8 cellular contexts compared by ENCODE assay signal in genomic region chr14:73058224-73058922, GRCh38. TPM values are rescaled to one million over a fixed set of nuclear protein-coding genes. Genes with fewer than 3 reads are reported as not detected.
DNase-seq lines count a peak whose midpoint lies in the region; ATAC-seq and TF ChIP-seq lines count a peak whose summit lies in the region.

TSS of gene RBM25 (plus strand) at chr14:73058534. CDS start at chr14:73071642, 13,108 bp downstream.

- H2BK12ac ChIP-seq in mesenchymal stem cell (ENCODE audit: low read length in 2 of 2) = no peak within 1 kb of the TSS

- peak; percentile 96 for ATAC-seq in GM21447 (IDR thresholded peaks at IDR 0.05; ENCODE audit: unreplicated experiment)
- peak; percentile 97 for ATAC-seq in activated CD8-positive, alpha-beta memory T cell treated with anti-CD3 and anti-CD28 coated beads, Interleukin-2, amount 10 ng/mL, durations not matched to agents 7 days and 5 days

- peak; percentile 96 for DNase-seq in D341Med (ENCODE audit: low spot score)
- peak; percentile 90 for DNase-seq in NT2/D1 (ENCODE audit: low read depth, low spot score)
- peak; percentile 98 for DNase-seq in activated CD8-positive, alpha-beta memory T cell treated with anti-CD3 and anti-CD28 coated beads, Interleukin-2, amount 10 ng/mL, durations not matched to agents 7 days and 5 days
- DNase-seq in endodermal cell = peak; percentile 99
- peak; percentile 100 for DNase-seq in mesenchymal stem cell
- DNase-seq in stimulated activated CD8-positive, alpha-beta memory T cell treated with anti-CD3 and anti-CD28 coated beads, Interleukin-12 subunit alpha, Interleukin-12 subunit beta, amount 100 ng/mL, for 4 hours (ENCODE audit: low read depth) = peak; percentile 89

- 0 to 1% methylated on average over 24 to 56 of the region's 57 CpGs for WGBS in endodermal cell (ENCODE audit: insufficient coverage in 1 of 2, insufficient read length in 1 of 2), 2 experiments
- WGBS in mesenchymal stem cell = under 1% methylated on average over 50 of the region's 57 CpGs

- H3K27me3 Mint-ChIP-seq in activated CD8-positive, alpha-beta memory T cell treated with anti-CD3 and anti-CD28 coated beads, Interleukin-2, amount 10 ng/mL, durations not matched to agents 7 days and 5 days = no peaks in the 10 kb centered on the region
- H3K27me3 Mint-ChIP-seq in endodermal cell (ENCODE audit: insufficient read depth) = no peaks in the 10 kb centered on the region

- H4K91ac ChIP-seq in mesenchymal stem cell (ENCODE audit: low read length) = peak within 1 kb of the TSS; percentile 80

- peak within 1 kb of the TSS; percentile 55 for H2AFZ ChIP-seq in mesenchymal stem cell (ENCODE audit: low read depth, low read length)

- CTCF ChIA-PET in activated CD8-positive, alpha-beta memory T cell treated with anti-CD3 and anti-CD28 coated beads, Interleukin-2, amount 10 ng/mL, durations not matched to agents 7 days and 5 days (lab: Charles Lee) = interaction anchor here (0.8 to 1.8 kb wide), 14 partner anchors 9 to 545 kb away, joined by 3 to 8 read pairs (median 3); partner anchors contain the start of genes DCAF4, PSEN1 and ZFYVE1

- peak within 1 kb of the TSS; percentile 21 for H2BK5ac ChIP-seq in mesenchymal stem cell (ENCODE audit: low read depth, low read length, poor library complexity, severe bottlenecking)

- no peak within 1 kb of the TSS for H3K27ac Mint-ChIP-seq in activated CD8-positive, alpha-beta memory T cell treated with anti-CD3 and anti-CD28 coated beads, Interleukin-2, amount 10 ng/mL, durations not matched to agents 7 days and 5 days
- no peak within 1 kb of the TSS for H3K27ac Mint-ChIP-seq in endodermal cell

- H3K4ac ChIP-seq in mesenchymal stem cell (ENCODE audit: low read depth in 1 of 2, low read length in 2 of 2) = peak within 1 kb of the TSS; percentile 82 to 88

- peak within 1 kb of the TSS; percentile 94 for H3K4me3 ChIP-seq in HUES6 (ENCODE audit: low read depth, low read length)
- peak within 1 kb of the TSS; percentile 95 for H3K4me3 ChIP-seq in NT2/D1 (ENCODE audit: insufficient read length, low read depth)
- peak within 1 kb of the TSS; percentile 96 for H3K4me3 ChIP-seq in endodermal cell (ENCODE audit: low read length)
- H3K4me3 ChIP-seq in mesenchymal stem cell (ENCODE audit: insufficient read depth in 1 of 2, low read depth in 1 of 2, low read length in 2 of 2) = peak within 1 kb of the TSS; percentile 69 to 94

- peaks cover 17% of the 10 kb centered on the region for H3K36me3 Mint-ChIP-seq in activated CD8-positive, alpha-beta memory T cell treated with anti-CD3 and anti-CD28 coated beads, Interleukin-2, amount 10 ng/mL, durations not matched to agents 7 days and 5 days
- H3K36me3 Mint-ChIP-seq in endodermal cell (ENCODE audit: low read depth) = peaks cover 24% of the 10 kb centered on the region

- H3K79me1 ChIP-seq in mesenchymal stem cell (replicated peaks; ENCODE audit: low read length, poor library complexity, severe bottlenecking) = peaks cover 1% of the 10 kb centered on the region

- peak within 1 kb of the TSS; percentile 76 for H3K4me2 ChIP-seq in mesenchymal stem cell (ENCODE audit: low read length, poor library complexity, severe bottlenecking)

- H3K36me3 ChIP-seq in HUES6 (ENCODE audit: control insufficient read depth, insufficient read depth, low read length) (peaks cover 13% of the 10 kb centered on the region), NT2/D1 (ENCODE audit: insufficient read depth, insufficient read length, low read length) (peaks cover 18% of the 10 kb centered on the region), endodermal cell (ENCODE audit: control insufficient read depth, insufficient read depth, low read length) (peaks cover 29% of the 10 kb centered on the region), mesenchymal stem cell (ENCODE audit: control insufficient read depth in 1 of 2, insufficient read depth in 2 of 2, low read depth in 1 of 2, low read length in 2 of 2) (peaks cover 1 to 3% of the 10 kb centered on the region in 2 experiments)

- H3K4me1 Mint-ChIP-seq in activated CD8-positive, alpha-beta memory T cell treated with anti-CD3 and anti-CD28 coated beads, Interleukin-2, amount 10 ng/mL, durations not matched to agents 7 days and 5 days = peaks cover 38% of the 10 kb centered on the region
- H3K4me1 Mint-ChIP-seq in endodermal cell = peaks cover 22% of the 10 kb centered on the region

- H3K14ac ChIP-seq in mesenchymal stem cell (ENCODE audit: low read length in 2 of 2) = peak within 1 kb of the TSS in 1 of 2 experiments; percentile 68

- H4K8ac ChIP-seq in mesenchymal stem cell (ENCODE audit: low read length) = peak within 1 kb of the TSS; percentile 76

- H3K27ac ChIP-seq in HUES6 (ENCODE audit: low read depth, low read length) (peak within 1 kb of the TSS; percentile 82), endodermal cell (ENCODE audit: low read depth, low read length) (peak within 1 kb of the TSS; percentile 94), mesenchymal stem cell (ENCODE audit: low read length, poor library complexity, severe bottlenecking) (peak within 1 kb of the TSS; percentile 96)

- no peaks in the 10 kb centered on the region for H3K9me3 Mint-ChIP-seq in activated CD8-positive, alpha-beta memory T cell treated with anti-CD3 and anti-CD28 coated beads, Interleukin-2, amount 10 ng/mL, durations not matched to agents 7 days and 5 days (ENCODE audit: low read depth)
- no peaks in the 10 kb centered on the region for H3K9me3 Mint-ChIP-seq in endodermal cell

- peak within 1 kb of the TSS; percentile 67 to 84 for H3K18ac ChIP-seq in mesenchymal stem cell (ENCODE audit: low read depth in 1 of 2, low read length in 2 of 2)

- H2BK15ac ChIP-seq in mesenchymal stem cell (ENCODE audit: low read depth, poor library complexity, severe bottlenecking) = no peak within 1 kb of the TSS

- TF ChIP-seq CTCF in endodermal cell (conservative IDR thresholded peaks at IDR 0.05) = no peak

- H3K9me3 ChIP-seq in HUES6 (ENCODE audit: control insufficient read depth, insufficient read depth, low read depth, low read length) (no peaks in the 10 kb centered on the region), NT2/D1 (ENCODE audit: insufficient read depth, low read length) (no peaks in the 10 kb centered on the region), endodermal cell (ENCODE audit: control insufficient read depth, low read length) (no peaks in the 10 kb centered on the region), mesenchymal stem cell (ENCODE audit: control insufficient read depth, low read length) (no peaks in the 10 kb centered on the region)

- H2BK120ac ChIP-seq in mesenchymal stem cell (ENCODE audit: low read depth, low read length) = peak within 1 kb of the TSS; percentile 51

- H3K23ac ChIP-seq in mesenchymal stem cell (ENCODE audit: low read length in 2 of 2) = peak within 1 kb of the TSS in 1 of 2 experiments; percentile 74

- peak within 1 kb of the TSS; percentile 67 for H2AK5ac ChIP-seq in mesenchymal stem cell (ENCODE audit: low read length, severe bottlenecking)

- H3K27me3 ChIP-seq in HUES6 (ENCODE audit: control insufficient read depth, insufficient read depth, low read length) (no peaks in the 10 kb centered on the region), NT2/D1 (ENCODE audit: insufficient read depth, insufficient read length) (no peaks in the 10 kb centered on the region), endodermal cell (ENCODE audit: control insufficient read depth, insufficient read depth, low read length, poor library complexity, severe bottlenecking) (no peaks in the 10 kb centered on the region), mesenchymal stem cell (ENCODE audit: control insufficient read depth in 1 of 2, insufficient read depth in 1 of 2, low read length in 2 of 2) (no peaks in the 10 kb centered on the region)

- H3K9ac ChIP-seq in HUES6 (ENCODE audit: low read length) (peak within 1 kb of the TSS; percentile 96), NT2/D1 (ENCODE audit: insufficient read length, low read depth) (peak within 1 kb of the TSS; percentile 95), endodermal cell (ENCODE audit: extremely low read depth, low read length, poor library complexity, severe bottlenecking) (peak within 1 kb of the TSS; percentile 95), mesenchymal stem cell (ENCODE audit: low read length) (peak within 1 kb of the TSS; percentile 99)

- no peak within 1 kb of the TSS for H3K4me3 Mint-ChIP-seq in activated CD8-positive, alpha-beta memory T cell treated with anti-CD3 and anti-CD28 coated beads, Interleukin-2, amount 10 ng/mL, durations not matched to agents 7 days and 5 days
- no peak within 1 kb of the TSS for H3K4me3 Mint-ChIP-seq in endodermal cell

- peaks cover 2% of the 10 kb centered on the region for H3K4me1 ChIP-seq in HUES6 (ENCODE audit: control insufficient read depth, insufficient read depth, low read length)
- no peaks in the 10 kb centered on the region for H3K4me1 ChIP-seq in NT2/D1 (ENCODE audit: insufficient read depth, insufficient read length)
- H3K4me1 ChIP-seq in endodermal cell (ENCODE audit: control insufficient read depth, insufficient read depth, low read length) = no peaks in the 10 kb centered on the region
- peaks cover 9% of the 10 kb centered on the region for H3K4me1 ChIP-seq in mesenchymal stem cell (ENCODE audit: control insufficient read depth, insufficient read depth, low read depth, low read length)

RNA-seq across cellular contexts. Expression of gene RBM25, which starts in this region (rescaled TPM):
- 100 to 1,000 TPM; 107 to 117 TPM for total RNA-seq in activated CD8-positive, alpha-beta memory T cell treated with anti-CD3 and anti-CD28 coated beads, Interleukin-2, amount 10 ng/mL, durations not matched to agents 7 days and 5 days
- total RNA-seq in endodermal cell = 100 to 1,000 TPM; 132 to 164 TPM
- 120 TPM for polyA plus RNA-seq in endodermal cell (2013, experiment 1 of 2)
- 102 TPM for polyA plus RNA-seq in endodermal cell (2013, experiment 2 of 2)
- polyA plus RNA-seq in mesenchymal stem cell (2013, experiment 1 of 2) = 71.1 TPM
- polyA plus RNA-seq in mesenchymal stem cell (2013, experiment 2 of 2) = 68.1 TPM

Comparison
In these comparisons a context has a peak if more than half of its experiments do, and no peak if none do; other contexts are left out.
1. Peak in every context shown above with its lines: DNase-seq, ATAC-seq, H3K4me3 ChIP-seq and H3K27ac ChIP-seq.